ENCODE assay signal across 21 cellular contexts in the genomic region with DNA sequence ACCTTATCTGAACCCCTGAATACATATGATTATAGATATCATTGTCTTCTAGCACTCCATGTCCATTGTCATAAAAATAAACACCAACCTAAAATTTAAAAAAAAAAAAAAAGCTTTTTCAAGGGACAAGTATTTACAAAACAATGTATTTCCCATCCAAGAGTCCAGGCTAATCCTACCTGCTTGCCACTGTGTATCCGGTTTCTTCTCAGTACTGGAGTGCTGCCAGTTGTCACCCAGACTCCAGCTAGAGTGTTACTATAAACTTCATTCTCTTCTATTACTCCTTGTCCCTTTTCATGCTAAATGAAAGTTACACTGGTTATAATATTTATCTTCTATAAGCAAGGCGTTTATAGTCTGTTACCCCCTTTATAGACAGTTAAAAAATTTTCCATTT.
"Had no signal": no experiment of that assay in that cellular context is flagged by ENCODE, and none has a peak within 500 bp of the region (broad histone marks: within the 10 kb centered on the region; RNA-seq: fewer than 3 reads in every experiment).

No MANE protein-coding gene starts in this region.

- H3K27me3 Mint-ChIP-seq: naive thymus-derived CD4-positive, alpha-beta T cell; type B pancreatic cell had no signal

- H3K27me3 ChIP-seq: colonic mucosa, foreskin keratinocyte, hepatocyte, spleen, thyroid gland had no signal

- H3K27ac ChIP-seq: colonic mucosa, foreskin keratinocyte, hepatocyte, parathyroid adenoma, psoas muscle, spleen, thyroid gland had no signal

- H3K4me3 Mint-ChIP-seq: endodermal cell; naive thymus-derived CD4-positive, alpha-beta T cell; nephron progenitor cell; type B pancreatic cell had no signal

- H3K4me3 ChIP-seq: colonic mucosa, hepatocyte, psoas muscle, spleen, thyroid gland had no signal

- DNase-seq: colonic mucosa; dermis blood vessel endothelial cell; endodermal cell; erythroblast; foreskin keratinocyte; head of caudate nucleus; left colon; naive thymus-derived CD4-positive, alpha-beta T cell; nephron progenitor cell; psoas muscle; retina; spleen; stimulated activated CD4-positive, alpha-beta T cell treated with anti-CD3 and anti-CD28 coated beads, Interleukin-15, amount 100 ng/mL, for 24 hours; stimulated activated CD4-positive, alpha-beta T cell treated with anti-CD3 and anti-CD28 coated beads, Interleukin-1b, Interleukin-23, amount 100 ng/mL, for 48 hours; stimulated activated CD4-positive, alpha-beta T cell treated with anti-CD3 and anti-CD28 coated beads, Interleukin-4, amount 100 ng/mL, for 24 hours; stimulated activated naive CD4-positive, alpha-beta T cell; thyroid gland had no signal

- H3K27ac Mint-ChIP-seq: endodermal cell, nephron progenitor cell, type B pancreatic cell had no signal

- ATAC-seq: foreskin keratinocyte; left colon; naive thymus-derived CD4-positive, alpha-beta T cell; sciatic nerve had no signal

- H3K4me1 ChIP-seq: colonic mucosa, foreskin keratinocyte, parathyroid adenoma, psoas muscle, spleen, thyroid gland had no signal

- H3K9me3 Mint-ChIP-seq: endodermal cell; naive thymus-derived CD4-positive, alpha-beta T cell; nephron progenitor cell; type B pancreatic cell had no signal

- H3K9me3 ChIP-seq: colonic mucosa, psoas muscle, spleen, thyroid gland had no signal

- H3K4me1 Mint-ChIP-seq: endodermal cell, nephron progenitor cell had no signal
